ENCODE assay signal across 16 cellular contexts in genomic region chr5:88089757-88090390, GRCh38.
A peak's percentile ranks its signal among the peaks of the same experiment; 100 is the strongest.
DNase-seq lines count a peak whose midpoint lies in the region; ATAC-seq, FAIRE-seq and TF ChIP-seq lines count a peak whose summit lies in the region.
"Had no signal": no experiment of that assay in that cellular context is flagged by ENCODE, and none has a peak within 500 bp of the region (broad histone marks: within the 10 kb centered on the region; RNA-seq: fewer than 3 reads in every experiment).

No MANE protein-coding gene starts in this region.

- no peak overlapping the region for H3K9ac ChIP-seq in endodermal cell (ENCODE audit: extremely low read depth, low read length, poor library complexity, severe bottlenecking)

- H3K4me1 Mint-ChIP-seq in endodermal cell: peaks cover 7% of the 10 kb centered on the region
- H3K4me1 Mint-ChIP-seq in nephron progenitor cell: peaks cover 50% of the 10 kb centered on the region
- no peaks in the 10 kb centered on the region for H3K4me1 Mint-ChIP-seq in activated naive CD4-positive, alpha-beta T cell treated with anti-CD3 and anti-CD28 coated beads for 36 hours (ENCODE audit: low read depth)

- H3K4me1 ChIP-seq in RWPE2 (ENCODE audit: insufficient read depth, poor library complexity, severe bottlenecking) (no peaks in the 10 kb centered on the region), endodermal cell (ENCODE audit: control insufficient read depth, insufficient read depth, low read length) (no peaks in the 10 kb centered on the region)

- ATAC-seq in RWPE2 (ENCODE audit: low read depth): peak; percentile 36; the same call in 1 of the 3 replicates
- ATAC-seq in GM21367 (IDR thresholded peaks at IDR 0.05; ENCODE audit: unreplicated experiment): no peak
- ATAC-seq: HCT116, Right ventricle myocardium inferior had no signal

- FAIRE-seq in GM19239 (lab: Jason Lieb, UNC): no peak

- H3K36me3 ChIP-seq in RWPE2 (ENCODE audit: low read depth): 0 out of 2 replicates have a peak, but pooled peaks cover 3% of the 10 kb centered on the region
- no peaks in the 10 kb centered on the region for H3K36me3 ChIP-seq in endodermal cell (ENCODE audit: control insufficient read depth, insufficient read depth, low read length)
- H3K36me3 ChIP-seq: MG63 had no signal

- H3K27ac ChIP-seq in RWPE2 (ENCODE audit: poor library complexity, severe bottlenecking) (no peak overlapping the region), endodermal cell (ENCODE audit: low read depth, low read length) (peak overlapping the region; percentile 99)
- H3K27ac ChIP-seq: SK-N-MC had no signal

- WGBS in endodermal cell (ENCODE audit: insufficient coverage in 1 of 2, insufficient read length in 1 of 2), 2 experiments: 65 to 83% methylated on average over 4 to 6 of the region's 6 CpGs

- no peak for TF ChIP-seq CTCF in RWPE2 (IDR thresholded peaks at IDR 0.05; ENCODE audit: poor library complexity, severe bottlenecking)
- peak; percentile 19 for TF ChIP-seq CTCF in endodermal cell (conservative IDR thresholded peaks at IDR 0.05)
- TF ChIP-seq CTCF in nephron progenitor cell (IDR thresholded peaks at IDR 0.05): no peak

- no peak overlapping the region for H3K4me3 ChIP-seq in RWPE2 (ENCODE audit: severe bottlenecking)
- no peak overlapping the region for H3K4me3 ChIP-seq in endodermal cell (ENCODE audit: low read length)
- H3K4me3 ChIP-seq: MG63, SK-N-MC had no signal

- no peaks in the 10 kb centered on the region for H3K36me3 Mint-ChIP-seq in endodermal cell (ENCODE audit: low read depth)
- no peaks in the 10 kb centered on the region for H3K36me3 Mint-ChIP-seq in nephron progenitor cell (ENCODE audit: low read depth)
- no peaks in the 10 kb centered on the region for H3K36me3 Mint-ChIP-seq in activated naive CD4-positive, alpha-beta T cell treated with anti-CD3 and anti-CD28 coated beads for 36 hours (ENCODE audit: low read depth)

- DNase-seq in ELF-1 (ENCODE audit: low read depth, low spot score) (peak; percentile 17), RWPE2 (ENCODE audit: low spot score) (no peak), endodermal cell (peak; percentile 56), nephron progenitor cell (peak; percentile 28), GM19239 (ENCODE audit: insufficient read length, low spot score) (no peak), COLO829 (ENCODE audit: low spot score) (no peak)
- DNase-seq in activated naive CD4-positive, alpha-beta T cell treated with anti-CD3 and anti-CD28 coated beads for 36 hours: no peak
- DNase-seq: Calu3, MG63, NCI-H1105, NCI-H1694 treated with DMSO at 0.1 percent for 48 hours, NCI-H774 had no signal

- no peak overlapping the region for H3K27ac Mint-ChIP-seq in endodermal cell
- H3K27ac Mint-ChIP-seq in nephron progenitor cell: peak overlapping the region; percentile 30
- no peak overlapping the region for H3K27ac Mint-ChIP-seq in activated naive CD4-positive, alpha-beta T cell treated with anti-CD3 and anti-CD28 coated beads for 36 hours

- no peaks in the 10 kb centered on the region for H3K9me3 Mint-ChIP-seq in endodermal cell
- no peaks in the 10 kb centered on the region for H3K9me3 Mint-ChIP-seq in nephron progenitor cell
- H3K9me3 Mint-ChIP-seq in activated naive CD4-positive, alpha-beta T cell treated with anti-CD3 and anti-CD28 coated beads for 36 hours: no peaks in the 10 kb centered on the region

- H3K27me3 ChIP-seq in RWPE2 (ENCODE audit: insufficient read depth, poor library complexity, severe bottlenecking): no peaks in the 10 kb centered on the region
- no peaks in the 10 kb centered on the region for H3K27me3 ChIP-seq in endodermal cell (ENCODE audit: control insufficient read depth, insufficient read depth, low read length, poor library complexity, severe bottlenecking)

- CTCF ChIA-PET in activated naive CD4-positive, alpha-beta T cell treated with anti-CD3 and anti-CD28 coated beads for 36 hours (lab: Charles Lee): no interaction called here

- intact Hi-C loops in activated naive CD4-positive, alpha-beta T cell treated with anti-CD3 and anti-CD28 coated beads for 36 hours (cut with micrococcal nuclease): no loop called here

- H3K4me3 Mint-ChIP-seq in endodermal cell (no peak overlapping the region), nephron progenitor cell (no peak overlapping the region)
- H3K4me3 Mint-ChIP-seq in activated naive CD4-positive, alpha-beta T cell treated with anti-CD3 and anti-CD28 coated beads for 36 hours: no peak overlapping the region

- no peaks in the 10 kb centered on the region for H3K27me3 Mint-ChIP-seq in endodermal cell (ENCODE audit: insufficient read depth)
- no peaks in the 10 kb centered on the region for H3K27me3 Mint-ChIP-seq in nephron progenitor cell (ENCODE audit: low read depth, poor library complexity)
- H3K27me3 Mint-ChIP-seq in activated naive CD4-positive, alpha-beta T cell treated with anti-CD3 and anti-CD28 coated beads for 36 hours (ENCODE audit: low read depth): peaks cover 9% of the 10 kb centered on the region

- H3K9me3 ChIP-seq in RWPE2 (ENCODE audit: severe bottlenecking) (no peaks in the 10 kb centered on the region), endodermal cell (ENCODE audit: control insufficient read depth, low read length) (no peaks in the 10 kb centered on the region)
- H3K9me3 ChIP-seq: MG63 had no signal

Comparison
In these comparisons a context has a peak if more than half of its experiments do, and no peak if none do; other contexts are left out.
1. DNase-seq: peak in ELF-1 (single experiment), endodermal cell (single experiment) and nephron progenitor cell (single experiment); none in RWPE2 (single experiment), GM19239 (single experiment), COLO829 (single experiment) and activated naive CD4-positive, alpha-beta T cell treated with anti-CD3 and anti-CD28 coated beads for 36 hours (single experiment).